In genomic region chr2:108917526-108917925, GRCh38 we compare ENCODE assay signal across 24 cellular contexts.
"Had no signal": no experiment of that assay in that cellular context is flagged by ENCODE, and none has a peak within 500 bp of the region (broad histone marks: within the 10 kb centered on the region; RNA-seq: fewer than 3 reads in every experiment).

No MANE protein-coding gene starts in this region.

- H3K27me3 Mint-ChIP-seq: activated CD4-positive, alpha-beta T cell treated with anti-CD3 and anti-CD28 coated beads, Interleukin-2, amount 10 ng/mL, durations not matched to agents 24 days and 14 days had no signal

- H3K9me3 ChIP-seq: adrenal gland, esophagus muscularis mucosa, heart right ventricle, mucosa of descending colon, ovary, psoas muscle, right lobe of liver had no signal

- H3K36me3 Mint-ChIP-seq: activated naive CD4-positive, alpha-beta T cell treated with anti-CD3 and anti-CD28 coated beads, Interleukin-2, amount 50 U/mL, for 72 hours; memory B cell; stimulated activated memory B cell treated with anti-CD40 and anti-IgM and Interleukin-4, amounts not matched to agents 10 μg/mL and 1 μg/mL and 100 μg/mL, for 72 hours; WTC11 had no signal

- H3K27ac ChIP-seq: adrenal gland, heart right ventricle, ovary, psoas muscle, right lobe of liver had no signal

- H3K27me3 ChIP-seq: adrenal gland, esophagus muscularis mucosa, ovary, right lobe of liver had no signal

- H3K9me3 Mint-ChIP-seq: activated CD4-positive, alpha-beta T cell treated with anti-CD3 and anti-CD28 coated beads, Interleukin-2, amount 10 ng/mL, durations not matched to agents 24 days and 14 days; activated naive CD4-positive, alpha-beta T cell treated with anti-CD3 and anti-CD28 coated beads, Interleukin-2, amount 50 U/mL, for 72 hours; activated T-cell treated with anti-CD3 and anti-CD28 coated beads, Interleukin-2, amount 50 U/mL, for 72 hours; memory B cell; naive thymus-derived CD4-positive, alpha-beta T cell; stimulated activated memory B cell treated with anti-CD40 and anti-IgM and Interleukin-4, amounts not matched to agents 10 μg/mL and 1 μg/mL and 100 μg/mL, for 72 hours; WTC11 had no signal

- H3K4me1 Mint-ChIP-seq: memory B cell; stimulated activated memory B cell treated with anti-CD40 and anti-IgM and Interleukin-4, amounts not matched to agents 10 μg/mL and 1 μg/mL and 100 μg/mL, for 72 hours had no signal

- H3K4me3 ChIP-seq: adrenal gland, esophagus muscularis mucosa, heart right ventricle, mucosa of descending colon, ovary, psoas muscle, right lobe of liver, smooth muscle cell had no signal

- H3K4me3 Mint-ChIP-seq: activated CD4-positive, alpha-beta T cell treated with anti-CD3 and anti-CD28 coated beads, Interleukin-2, amount 10 ng/mL, durations not matched to agents 24 days and 14 days; activated CD8-positive, alpha-beta T cell treated with anti-CD3 and anti-CD28 coated beads, Interleukin-2, amount 10 ng/mL, durations not matched to agents 7 days and 5 days; activated T-cell treated with anti-CD3 and anti-CD28 coated beads, Interleukin-2, amount 50 U/mL, for 72 hours; memory B cell; stimulated activated memory B cell treated with anti-CD40 and anti-IgM and Interleukin-4, amounts not matched to agents 10 μg/mL and 1 μg/mL and 100 μg/mL, for 72 hours; WTC11 had no signal

- DNase-seq: activated CD4-positive, alpha-beta T cell treated with anti-CD3 and anti-CD28 coated beads, Interleukin-2, amount 10 ng/mL, durations not matched to agents 24 days and 14 days; activated CD8-positive, alpha-beta memory T cell treated with anti-CD3 and anti-CD28 coated beads, Interleukin-2, amount 50 U/mL, for 48 hours; activated CD8-positive, alpha-beta T cell treated with anti-CD3 and anti-CD28 coated beads, Interleukin-2, amount 10 ng/mL, durations not matched to agents 7 days and 5 days; activated effector memory CD4-positive, alpha-beta T cell treated with anti-CD3 and anti-CD28 coated beads, Interleukin-2, amount 50 U/mL, for 16 hours; activated T-cell treated with anti-CD3 and anti-CD28 coated beads, Interleukin-2, amount 50 U/mL, for 72 hours; adrenal gland; cerebellar nuclear complex; effector CD4-positive, alpha-beta T cell; heart right ventricle; kidney glomerular epithelial cell; left ventricle myocardium superior; naive thymus-derived CD4-positive, alpha-beta T cell; psoas muscle; stimulated activated CD4-positive, alpha-beta T cell treated with anti-CD3 and anti-CD28 coated beads, Interleukin-4, amount 100 ng/mL, for 24 hours had no signal

- H3K4me1 ChIP-seq: adrenal gland, heart right ventricle, psoas muscle, right lobe of liver had no signal

- H3K27ac Mint-ChIP-seq: activated CD4-positive, alpha-beta T cell treated with anti-CD3 and anti-CD28 coated beads, Interleukin-2, amount 10 ng/mL, durations not matched to agents 24 days and 14 days; activated CD8-positive, alpha-beta T cell treated with anti-CD3 and anti-CD28 coated beads, Interleukin-2, amount 10 ng/mL, durations not matched to agents 7 days and 5 days; activated T-cell treated with anti-CD3 and anti-CD28 coated beads, Interleukin-2, amount 50 U/mL, for 72 hours; memory B cell; stimulated activated memory B cell treated with anti-CD40 and anti-IgM and Interleukin-4, amounts not matched to agents 10 μg/mL and 1 μg/mL and 100 μg/mL, for 72 hours; WTC11 had no signal

- H3K36me3 ChIP-seq: adrenal gland, esophagus muscularis mucosa, heart right ventricle, ovary, right lobe of liver had no signal

- ATAC-seq: activated CD8-positive, alpha-beta T cell treated with anti-CD3 and anti-CD28 coated beads, Interleukin-2, amount 10 ng/mL, durations not matched to agents 7 days and 5 days; activated naive CD4-positive, alpha-beta T cell treated with anti-CD3 and anti-CD28 coated beads, Interleukin-2, amount 50 U/mL, for 72 hours; activated T-cell treated with anti-CD3 and anti-CD28 coated beads, Interleukin-2, amount 50 U/mL, for 72 hours; heart right ventricle; left ventricle myocardium superior; naive thymus-derived CD4-positive, alpha-beta T cell; psoas muscle; right lobe of liver; stimulated activated memory B cell treated with anti-CD40 and anti-IgM and Interleukin-4, amounts not matched to agents 10 μg/mL and 1 μg/mL and 100 μg/mL, for 72 hours; WTC11 had no signal

- H3K4me2 ChIP-seq: smooth muscle cell had no signal

- FAIRE-seq: endothelial cell of umbilical vein had no signal
